In genomic region chr1:233625510-233625981, GRCh38 we compare ENCODE assay signal across 2 cellular contexts.
TF ChIP-seq lines count a peak whose summit lies in the region.

No MANE protein-coding gene starts in this region.

TF ChIP-seq in HEK293, 187 proteins besides CTCF, POLR2A, EP300 and RAD21:
- TF ChIP-seq ZNF18 (tag by site-specific recombination; IDR thresholded peaks at IDR 0.05): no peak
- TF ChIP-seq ZNF600 (tag by site-specific recombination; IDR thresholded peaks at IDR 0.05): peak; percentile 63; the same call in 1 of the 2 replicates
TF ChIP-seq in HEK293: peak in this region for 1.

TF ChIP-seq in K562, 482 proteins besides CTCF, POLR2A, EP300 and RAD21:
- TF ChIP-seq ZEB2 (IDR thresholded peaks at IDR 0.05) (peak; percentile 75; the same call in 1 of the 2 replicates), ZNF445 (CRISPR knock-in tag; IDR thresholded peaks at IDR 0.05; ENCODE audit: low read depth) (no peak), FOSL1 (tag; conservative IDR thresholded peaks at IDR 0.05) (no peak), TRIM24 (IDR thresholded peaks at IDR 0.05) (peak in 1 of 2 experiments; percentile 21; a peak in 2 of 4 replicates), SMARCA5 (IDR thresholded peaks at IDR 0.05) (0 out of 2 replicates have a peak, but pooled peaks have one; percentile 31), POLR2AphosphoS5 (IDR thresholded peaks at IDR 0.05; ENCODE audit: control insufficient read depth, insufficient read depth, low read depth, low read length) (peak; percentile 47; the same call in 1 of the 2 replicates), HCFC1 (IDR thresholded peaks at IDR 0.05; ENCODE audit: low read depth, low read length) (no peak), CREM (IDR thresholded peaks at IDR 0.05; ENCODE audit: low read depth) (no peak), ATF3 (IDR thresholded peaks at IDR 0.05) (peak; percentile 30; the same call in 1 of the 2 replicates), ATF3 (CRISPR knock-in tag; conservative IDR thresholded peaks at IDR 0.05) (no peak), TFE3 (CRISPR knock-in tag; IDR thresholded peaks at IDR 0.05) (no peak), KDM1A (IDR thresholded peaks at IDR 0.05) (peak; percentile 88 to 91), TAL1 (IDR thresholded peaks at IDR 0.05) (peak; percentile 74), ZNF324 (CRISPR knock-in tag; IDR thresholded peaks at IDR 0.05) (no peak), ARID2 (IDR thresholded peaks at IDR 0.05) (peak; percentile 19; the same call in 1 of the 2 replicates), EHMT2 (IDR thresholded peaks at IDR 0.05) (0 out of 2 replicates have a peak, but pooled peaks have one; percentile 24), NELFE (IDR thresholded peaks at IDR 0.05; ENCODE audit: insufficient read depth, insufficient read length) (no peak), CTBP1 (IDR thresholded peaks at IDR 0.05; ENCODE audit: borderline replicate concordance) (peak; percentile 84), NCOR1 (IDR thresholded peaks at IDR 0.05) (peak; percentile 78), PHB2 (IDR thresholded peaks at IDR 0.05; ENCODE audit: low read depth) (peak; percentile 41; the same call in 1 of the 2 replicates), TEAD4 (IDR thresholded peaks at IDR 0.05; ENCODE audit: low read length) (peak; percentile 49), TEAD4 (CRISPR knock-in tag; IDR thresholded peaks at IDR 0.05; ENCODE audit: borderline replicate concordance) (no peak), RBM14 (IDR thresholded peaks at IDR 0.05; ENCODE audit: borderline replicate concordance, insufficient read depth, low read depth, low read length) (no peak), CHAMP1 (IDR thresholded peaks at IDR 0.05) (peak; percentile 28; the same call in 1 of the 2 replicates), CBFA2T2 (conservative IDR thresholded peaks at IDR 0.05) (peak; percentile 79), TOE1 (IDR thresholded peaks at IDR 0.05; ENCODE audit: borderline replicate concordance) (0 out of 2 replicates have a peak, but pooled peaks have one; percentile 53), TOE1 (CRISPR knock-in tag; IDR thresholded peaks at IDR 0.05; ENCODE audit: borderline replicate concordance, low read depth) (no peak), ZBTB2 (IDR thresholded peaks at IDR 0.05) (peak; percentile 27; the same call in 1 of the 2 replicates), TFAP4 (CRISPR knock-in tag; IDR thresholded peaks at IDR 0.05; ENCODE audit: borderline replicate concordance) (0 out of 2 replicates have a peak, but pooled peaks have one; percentile 28), MCM5 (IDR thresholded peaks at IDR 0.05; ENCODE audit: low read depth) (no peak), EP400 (IDR thresholded peaks at IDR 0.05) (peak; percentile 19; the same call in 1 of the 2 replicates), TCF3 (CRISPR knock-in tag; IDR thresholded peaks at IDR 0.05) (peak; percentile 60), RCOR1 (IDR thresholded peaks at IDR 0.05; ENCODE audit: borderline replicate concordance in 1 of 2, low read depth in 2 of 2, low read length in 2 of 2) (peak in 1 of 2 experiments; percentile 64; a peak in 2 of 4 replicates), DIDO1 (tag; IDR thresholded peaks at IDR 0.05; ENCODE audit: low read depth) (no peak), ARID1B (IDR thresholded peaks at IDR 0.05) (peak; percentile 88), SOX6 (IDR thresholded peaks at IDR 0.05) (peak; percentile 82), SMARCE1 (IDR thresholded peaks at IDR 0.05) (0 out of 2 replicates have a peak, but pooled peaks have one; percentile 24), NFIC (IDR thresholded peaks at IDR 0.05) (peak; percentile 51), TSC22D4 (tag; IDR thresholded peaks at IDR 0.05) (no peak), CC2D1A (IDR thresholded peaks at IDR 0.05) (no peak; the same call in 1 of the 2 replicates), POLR2G (IDR thresholded peaks at IDR 0.05; ENCODE audit: low read depth, low read length) (no peak), YBX1 (IDR thresholded peaks at IDR 0.05) (no peak), SPI1 (IDR thresholded peaks at IDR 0.05; ENCODE audit: borderline replicate concordance, low read depth, low read length) (no peak), CBFA2T3 (IDR thresholded peaks at IDR 0.05) (peak; percentile 91), FOXM1 (IDR thresholded peaks at IDR 0.05; ENCODE audit: low read depth) (0 out of 2 replicates have a peak, but pooled peaks have one; percentile 17), FOXM1 (CRISPR knock-in tag; IDR thresholded peaks at IDR 0.05; ENCODE audit: low read depth) (no peak), HLTF (IDR thresholded peaks at IDR 0.05) (0 out of 2 replicates have a peak, but pooled peaks have one; percentile 34), ZNF175 (CRISPR knock-in tag; IDR thresholded peaks at IDR 0.05; ENCODE audit: low read depth) (no peak), DPF2 (IDR thresholded peaks at IDR 0.05) (peak; percentile 83), ZNF77 (CRISPR knock-in tag; IDR thresholded peaks at IDR 0.05) (no peak), SREBF2 (CRISPR knock-in tag; IDR thresholded peaks at IDR 0.05) (no peak), ZNF217 (CRISPR knock-in tag; IDR thresholded peaks at IDR 0.05) (no peak), HDAC1 (IDR thresholded peaks at IDR 0.05) (peak; percentile 37 to 71; a peak in 2 of 4 replicates), RREB1 (CRISPR knock-in tag; IDR thresholded peaks at IDR 0.05) (no peak), SMARCA4 (IDR thresholded peaks at IDR 0.05) (peak; percentile 68), IFI16 (CRISPR knock-in tag; IDR thresholded peaks at IDR 0.05) (no peak), MLLT1 (IDR thresholded peaks at IDR 0.05) (0 out of 4 replicates have a peak, but pooled peaks of 1 of the 2 experiments have one; percentile 38), HDAC2 (IDR thresholded peaks at IDR 0.05) (peak; percentile 46; the same call in 1 of the 2 replicates), TBL1XR1 (IDR thresholded peaks at IDR 0.05; ENCODE audit: low read length in 2 of 2) (no peak), GTF2A2 (tag; IDR thresholded peaks at IDR 0.05) (no peak)
